Comparison of ENCODE assay signal across 1 cellular context in the genomic region with DNA sequence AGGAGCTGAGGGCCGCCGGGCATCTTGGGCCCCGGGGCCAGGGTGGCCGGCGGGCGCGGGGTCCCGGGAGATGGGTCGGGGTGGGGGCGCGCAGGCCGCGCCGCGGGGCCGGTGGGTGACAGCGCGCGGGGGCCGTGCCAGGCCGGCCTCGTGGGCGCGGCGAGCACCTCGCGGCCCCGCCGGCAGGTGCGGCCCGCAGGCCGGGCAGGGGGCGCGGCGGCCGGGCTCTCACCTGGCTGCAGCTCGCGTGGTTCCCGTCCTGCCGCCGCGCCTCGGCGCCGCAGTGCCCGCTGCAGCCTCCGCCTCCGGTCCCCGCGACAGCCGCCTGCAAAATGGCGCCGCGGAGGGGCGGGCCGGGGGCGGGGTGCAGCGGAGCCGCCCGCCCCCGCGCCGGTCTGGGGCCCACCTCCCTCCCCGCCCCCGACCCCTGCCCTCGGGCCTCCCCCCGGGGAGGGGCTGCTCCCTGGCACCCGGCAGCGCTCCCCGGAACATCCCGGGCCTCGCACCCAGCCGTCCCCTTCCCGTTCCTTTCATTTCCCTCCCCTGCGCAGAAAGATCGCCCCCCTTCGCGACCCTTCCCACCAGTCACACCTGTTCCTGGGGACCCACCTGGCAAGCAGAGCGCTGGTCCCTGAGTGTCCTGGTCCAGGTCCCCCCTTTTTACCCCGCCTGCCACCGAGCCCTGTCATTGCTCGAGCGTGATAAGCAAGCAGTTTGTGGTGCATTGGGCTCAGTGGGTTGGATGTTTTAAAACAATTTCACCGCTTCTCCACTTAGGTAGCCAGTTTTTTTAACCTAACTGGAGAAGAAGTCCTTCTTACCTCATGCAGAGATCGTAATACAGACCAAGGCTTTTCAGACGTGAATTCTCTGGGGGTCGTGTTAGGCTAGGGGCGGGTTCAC.
TF ChIP-seq lines count a peak whose summit lies in the region.

A gene (minus strand): TSS at position 337 of the 903 bp plus-strand sequence. CDS start 68,948 bp downstream, outside the sequence.

TF ChIP-seq in H1, 55 proteins besides CTCF, POLR2A, EP300 and RAD21 (continued from another document):
- TF ChIP-seq, protein P1, sequence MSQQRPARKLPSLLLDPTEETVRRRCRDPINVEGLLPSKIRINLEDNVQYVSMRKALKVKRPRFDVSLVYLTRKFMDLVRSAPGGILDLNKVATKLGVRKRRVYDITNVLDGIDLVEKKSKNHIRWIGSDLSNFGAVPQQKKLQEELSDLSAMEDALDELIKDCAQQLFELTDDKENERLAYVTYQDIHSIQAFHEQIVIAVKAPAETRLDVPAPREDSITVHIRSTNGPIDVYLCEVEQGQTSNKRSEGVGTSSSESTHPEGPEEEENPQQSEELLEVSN (IDR thresholded peaks at IDR 0.05), result peak; percentile 19; the same call in 1 of the 2 replicates
- TF ChIP-seq CBX5 (IDR thresholded peaks at IDR 0.05; ENCODE audit: low read depth, low read length) (no peak), SP2 (IDR thresholded peaks at IDR 0.05; ENCODE audit: low read length) (no peak), CTBP2 (IDR thresholded peaks at IDR 0.05; ENCODE audit: borderline replicate concordance, insufficient read depth, insufficient read length, low read length) (no peak), RXRA (IDR thresholded peaks at IDR 0.05; ENCODE audit: insufficient read depth, low read depth, low read length) (no peak), GABPA (IDR thresholded peaks at IDR 0.05; ENCODE audit: borderline replicate concordance, insufficient read depth, low read length) (no peak), JUND (IDR thresholded peaks at IDR 0.05; ENCODE audit: low read length) (no peak), BCL11A (IDR thresholded peaks at IDR 0.05; ENCODE audit: low read depth in 2 of 2, low read length in 2 of 2) (no peak), POU5F1 (IDR thresholded peaks at IDR 0.05; ENCODE audit: low read depth, low read length) (no peak), TAF7 (optimal IDR thresholded peaks at IDR 0.05; ENCODE audit: borderline replicate concordance, low read depth, low read length) (no peak), SAP30 (IDR thresholded peaks at IDR 0.05; ENCODE audit: insufficient read depth, insufficient replicate concordance, low read length) (peak; percentile 69), POLR2AphosphoS5 (IDR thresholded peaks at IDR 0.05; ENCODE audit: low read depth, low read length) (no peak), HDAC2 (IDR thresholded peaks at IDR 0.05; ENCODE audit: borderline replicate concordance in 1 of 2, low read depth in 2 of 2, low read length in 2 of 2) (0 out of 4 replicates have a peak, but pooled peaks of 1 of the 2 experiments have one; percentile 72), EZH2 (IDR thresholded peaks at IDR 0.05; ENCODE audit: low read depth, low read length, severe bottlenecking) (no peak), TBP (IDR thresholded peaks at IDR 0.05; ENCODE audit: low read depth, low read length) (no peak), SUZ12 (IDR thresholded peaks at IDR 0.05; ENCODE audit: low read length) (no peak), SRF (IDR thresholded peaks at IDR 0.05; ENCODE audit: low read depth, low read length) (no peak), CHD2 (IDR thresholded peaks at IDR 0.05; ENCODE audit: low read length) (no peak), JUN (IDR thresholded peaks at IDR 0.05; ENCODE audit: low read depth, low read length) (no peak), EGR1 (IDR thresholded peaks at IDR 0.05; ENCODE audit: borderline replicate concordance, low read depth, low read length) (peak; percentile 21; the same call in 1 of the 2 replicates), GTF2F1 (IDR thresholded peaks at IDR 0.05; ENCODE audit: borderline replicate concordance, low read depth, low read length) (no peak), MAFK (IDR thresholded peaks at IDR 0.05; ENCODE audit: low read depth, low read length) (no peak), RBBP5 (IDR thresholded peaks at IDR 0.05; ENCODE audit: borderline replicate concordance, low read depth, low read length) (no peak; the same call in 1 of the 2 replicates), SIX5 (IDR thresholded peaks at IDR 0.05; ENCODE audit: low read depth, low read length) (no peak), NRF1 (IDR thresholded peaks at IDR 0.05; ENCODE audit: low read depth, low read length) (no peak), TAF1 (IDR thresholded peaks at IDR 0.05; ENCODE audit: low read depth, low read length) (0 out of 2 replicates have a peak, but pooled peaks have one; percentile 39)
- TF ChIP-seq, protein P2, sequence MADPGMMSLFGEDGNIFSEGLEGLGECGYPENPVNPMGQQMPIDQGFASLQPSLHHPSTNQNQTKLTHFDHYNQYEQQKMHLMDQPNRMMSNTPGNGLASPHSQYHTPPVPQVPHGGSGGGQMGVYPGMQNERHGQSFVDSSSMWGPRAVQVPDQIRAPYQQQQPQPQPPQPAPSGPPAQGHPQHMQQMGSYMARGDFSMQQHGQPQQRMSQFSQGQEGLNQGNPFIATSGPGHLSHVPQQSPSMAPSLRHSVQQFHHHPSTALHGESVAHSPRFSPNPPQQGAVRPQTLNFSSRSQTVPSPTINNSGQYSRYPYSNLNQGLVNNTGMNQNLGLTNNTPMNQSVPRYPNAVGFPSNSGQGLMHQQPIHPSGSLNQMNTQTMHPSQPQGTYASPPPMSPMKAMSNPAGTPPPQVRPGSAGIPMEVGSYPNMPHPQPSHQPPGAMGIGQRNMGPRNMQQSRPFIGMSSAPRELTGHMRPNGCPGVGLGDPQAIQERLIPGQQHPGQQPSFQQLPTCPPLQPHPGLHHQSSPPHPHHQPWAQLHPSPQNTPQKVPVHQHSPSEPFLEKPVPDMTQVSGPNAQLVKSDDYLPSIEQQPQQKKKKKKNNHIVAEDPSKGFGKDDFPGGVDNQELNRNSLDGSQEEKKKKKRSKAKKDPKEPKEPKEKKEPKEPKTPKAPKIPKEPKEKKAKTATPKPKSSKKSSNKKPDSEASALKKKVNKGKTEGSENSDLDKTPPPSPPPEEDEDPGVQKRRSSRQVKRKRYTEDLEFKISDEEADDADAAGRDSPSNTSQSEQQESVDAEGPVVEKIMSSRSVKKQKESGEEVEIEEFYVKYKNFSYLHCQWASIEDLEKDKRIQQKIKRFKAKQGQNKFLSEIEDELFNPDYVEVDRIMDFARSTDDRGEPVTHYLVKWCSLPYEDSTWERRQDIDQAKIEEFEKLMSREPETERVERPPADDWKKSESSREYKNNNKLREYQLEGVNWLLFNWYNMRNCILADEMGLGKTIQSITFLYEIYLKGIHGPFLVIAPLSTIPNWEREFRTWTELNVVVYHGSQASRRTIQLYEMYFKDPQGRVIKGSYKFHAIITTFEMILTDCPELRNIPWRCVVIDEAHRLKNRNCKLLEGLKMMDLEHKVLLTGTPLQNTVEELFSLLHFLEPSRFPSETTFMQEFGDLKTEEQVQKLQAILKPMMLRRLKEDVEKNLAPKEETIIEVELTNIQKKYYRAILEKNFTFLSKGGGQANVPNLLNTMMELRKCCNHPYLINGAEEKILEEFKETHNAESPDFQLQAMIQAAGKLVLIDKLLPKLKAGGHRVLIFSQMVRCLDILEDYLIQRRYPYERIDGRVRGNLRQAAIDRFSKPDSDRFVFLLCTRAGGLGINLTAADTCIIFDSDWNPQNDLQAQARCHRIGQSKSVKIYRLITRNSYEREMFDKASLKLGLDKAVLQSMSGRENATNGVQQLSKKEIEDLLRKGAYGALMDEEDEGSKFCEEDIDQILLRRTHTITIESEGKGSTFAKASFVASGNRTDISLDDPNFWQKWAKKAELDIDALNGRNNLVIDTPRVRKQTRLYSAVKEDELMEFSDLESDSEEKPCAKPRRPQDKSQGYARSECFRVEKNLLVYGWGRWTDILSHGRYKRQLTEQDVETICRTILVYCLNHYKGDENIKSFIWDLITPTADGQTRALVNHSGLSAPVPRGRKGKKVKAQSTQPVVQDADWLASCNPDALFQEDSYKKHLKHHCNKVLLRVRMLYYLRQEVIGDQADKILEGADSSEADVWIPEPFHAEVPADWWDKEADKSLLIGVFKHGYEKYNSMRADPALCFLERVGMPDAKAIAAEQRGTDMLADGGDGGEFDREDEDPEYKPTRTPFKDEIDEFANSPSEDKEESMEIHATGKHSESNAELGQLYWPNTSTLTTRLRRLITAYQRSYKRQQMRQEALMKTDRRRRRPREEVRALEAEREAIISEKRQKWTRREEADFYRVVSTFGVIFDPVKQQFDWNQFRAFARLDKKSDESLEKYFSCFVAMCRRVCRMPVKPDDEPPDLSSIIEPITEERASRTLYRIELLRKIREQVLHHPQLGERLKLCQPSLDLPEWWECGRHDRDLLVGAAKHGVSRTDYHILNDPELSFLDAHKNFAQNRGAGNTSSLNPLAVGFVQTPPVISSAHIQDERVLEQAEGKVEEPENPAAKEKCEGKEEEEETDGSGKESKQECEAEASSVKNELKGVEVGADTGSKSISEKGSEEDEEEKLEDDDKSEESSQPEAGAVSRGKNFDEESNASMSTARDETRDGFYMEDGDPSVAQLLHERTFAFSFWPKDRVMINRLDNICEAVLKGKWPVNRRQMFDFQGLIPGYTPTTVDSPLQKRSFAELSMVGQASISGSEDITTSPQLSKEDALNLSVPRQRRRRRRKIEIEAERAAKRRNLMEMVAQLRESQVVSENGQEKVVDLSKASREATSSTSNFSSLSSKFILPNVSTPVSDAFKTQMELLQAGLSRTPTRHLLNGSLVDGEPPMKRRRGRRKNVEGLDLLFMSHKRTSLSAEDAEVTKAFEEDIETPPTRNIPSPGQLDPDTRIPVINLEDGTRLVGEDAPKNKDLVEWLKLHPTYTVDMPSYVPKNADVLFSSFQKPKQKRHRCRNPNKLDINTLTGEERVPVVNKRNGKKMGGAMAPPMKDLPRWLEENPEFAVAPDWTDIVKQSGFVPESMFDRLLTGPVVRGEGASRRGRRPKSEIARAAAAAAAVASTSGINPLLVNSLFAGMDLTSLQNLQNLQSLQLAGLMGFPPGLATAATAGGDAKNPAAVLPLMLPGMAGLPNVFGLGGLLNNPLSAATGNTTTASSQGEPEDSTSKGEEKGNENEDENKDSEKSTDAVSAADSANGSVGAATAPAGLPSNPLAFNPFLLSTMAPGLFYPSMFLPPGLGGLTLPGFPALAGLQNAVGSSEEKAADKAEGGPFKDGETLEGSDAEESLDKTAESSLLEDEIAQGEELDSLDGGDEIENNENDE (IDR thresholded peaks at IDR 0.05; ENCODE audit: insufficient replicate concordance, low read length), result no peak
